ENCODE assay signal across 8 cellular contexts in the genomic region with DNA sequence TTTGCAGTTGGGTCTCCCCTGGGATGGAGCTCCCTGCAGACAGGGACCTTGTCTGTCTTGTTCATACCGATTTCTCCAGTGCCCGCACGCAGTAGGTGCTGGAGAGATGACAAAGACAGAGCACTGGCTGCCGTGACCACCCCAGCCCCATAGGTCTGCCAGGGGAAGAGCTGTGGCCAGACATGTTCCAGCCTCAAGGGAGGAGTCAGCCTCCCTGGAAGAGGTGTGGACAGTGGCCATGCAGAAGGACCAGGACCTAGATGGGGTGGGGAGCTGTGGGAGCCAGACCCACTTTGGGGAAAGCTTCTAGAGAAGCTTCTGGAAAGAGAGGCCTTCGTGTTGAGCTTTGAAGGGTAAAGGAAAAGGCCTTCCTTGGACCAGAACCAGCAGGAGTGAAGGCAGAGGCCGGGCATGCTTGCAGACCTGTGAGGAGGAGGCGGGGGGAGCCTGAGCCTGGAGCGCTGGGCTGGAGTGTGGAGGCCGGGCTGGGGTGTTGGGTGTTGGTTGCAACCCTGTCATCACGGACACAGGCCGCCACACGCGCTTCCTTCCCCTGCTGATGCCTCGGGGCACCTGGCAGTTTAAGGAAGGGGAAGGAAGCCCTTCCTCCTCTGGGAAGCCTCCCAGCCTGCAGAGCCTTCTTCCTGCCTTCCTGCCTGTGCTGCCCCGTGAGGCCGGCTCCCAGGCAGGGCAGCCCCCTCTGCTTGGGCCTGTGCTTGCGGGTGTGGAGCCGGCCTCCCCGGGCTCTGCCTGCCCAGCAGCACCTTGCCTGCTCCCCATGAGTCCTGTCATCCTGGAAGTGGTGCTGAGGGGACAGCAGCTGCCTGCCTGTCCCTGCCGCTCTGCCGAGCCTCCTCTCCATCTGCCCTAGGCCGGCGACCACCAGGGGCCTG. TPM values are rescaled to one million over a fixed set of nuclear protein-coding genes. Genes with fewer than 3 reads are reported as not detected.
DNase-seq lines count a peak whose midpoint lies in the region; ATAC-seq and TF ChIP-seq lines count a peak whose summit lies in the region.

No MANE protein-coding gene starts in this region.

- no peak for TF ChIP-seq POLR2A in NB4 (IDR thresholded peaks at IDR 0.05; ENCODE audit: extremely low read depth, insufficient read length)

- no peaks in the 10 kb centered on the region for H3K4me1 Mint-ChIP-seq in Caco-2 (ENCODE audit: low read depth, unreplicated experiment)
- peaks cover 36 to 46% of the 10 kb centered on the region in 2 donors for H3K4me1 Mint-ChIP-seq in effector memory CD8-positive, alpha-beta T cell (ENCODE audit: low read depth in 2 of 2)
- H3K4me1 Mint-ChIP-seq in natural killer cell treated with Interleukin-12 subunit alpha and Interleukin-12 subunit beta and Interleukin-15 and Interleukin-18, amount 100 ng/mL, for 72 hours (ENCODE audit: low read depth in 2 of 2), result peaks cover 26 to 46% of the 10 kb centered on the region in 2 donors

- in situ Hi-C loops in HAP-1 (cut with MboI; ENCODE audit: low sequenced_read_pairs), result no loop called here

- H3K27me3 ChIP-seq in Caco-2 (replicated peaks; ENCODE audit: control insufficient read depth, insufficient read depth, low read length) (no peaks in the 10 kb centered on the region), HAP-1 (ENCODE audit: low read depth) (no peaks in the 10 kb centered on the region)

- H3K9me3 ChIP-seq in Caco-2, result no peaks in the 10 kb centered on the region
- H3K9me3 ChIP-seq in HAP-1, result no peaks in the 10 kb centered on the region

- no peak overlapping the region for H3K4me3 Mint-ChIP-seq in Caco-2 (ENCODE audit: unreplicated experiment)
- H3K4me3 Mint-ChIP-seq in effector memory CD8-positive, alpha-beta T cell, result peak overlapping the region in 1 of 2 donors; percentile 55
- H3K4me3 Mint-ChIP-seq in natural killer cell treated with Interleukin-12 subunit alpha and Interleukin-12 subunit beta and Interleukin-15 and Interleukin-18, amount 100 ng/mL, for 72 hours, result no peak overlapping the region

- no peak for ATAC-seq in effector memory CD8-positive, alpha-beta T cell (replicated peaks)
- no peak for ATAC-seq in natural killer cell treated with Interleukin-12 subunit alpha and Interleukin-12 subunit beta and Interleukin-15 and Interleukin-18, amount 100 ng/mL, for 72 hours

- intact Hi-C loops in Caco-2 (cut with micrococcal nuclease; ENCODE audit: unreplicated experiment), result no loop called here

- CTCF ChIA-PET in Caco-2 (lab: Charles Lee), result no interaction called here

- POLR2A ChIA-PET in Caco-2 (lab: Charles Lee), result no interaction called here

- DNase-seq in Caco-2 (no peak), NB4 (ENCODE audit: low read depth) (peak; percentile 54), HAP-1 (ENCODE audit: low spot score in 2 of 2) (no peak), DMS114 treated with DMSO at 0.1 percent for 48 hours (lab: John Stamatoyannopoulos, UW; ENCODE audit: unreplicated experiment) (no peak), middle frontal gyrus (ENCODE audit: extremely low spot score, low spot score) (no peak)
- DNase-seq in effector memory CD8-positive, alpha-beta T cell, result no peak
- no peak for DNase-seq in natural killer cell treated with Interleukin-12 subunit alpha and Interleukin-12 subunit beta and Interleukin-15 and Interleukin-18, amount 100 ng/mL, for 72 hours (ENCODE audit: low spot score)
- no peak for DNase-seq in activated CD4-positive, alpha-beta T cell treated with anti-CD3 and anti-CD28 coated beads for 1 hour

- H3K9me3 Mint-ChIP-seq in Caco-2 (ENCODE audit: unreplicated experiment), result no peaks in the 10 kb centered on the region
- no peaks in the 10 kb centered on the region for H3K9me3 Mint-ChIP-seq in effector memory CD8-positive, alpha-beta T cell
- H3K9me3 Mint-ChIP-seq in natural killer cell treated with Interleukin-12 subunit alpha and Interleukin-12 subunit beta and Interleukin-15 and Interleukin-18, amount 100 ng/mL, for 72 hours, result no peaks in the 10 kb centered on the region

- H3K4me1 ChIP-seq in Caco-2 (peaks cover 4% of the 10 kb centered on the region), HAP-1 (peaks cover 6% of the 10 kb centered on the region; the same call in 1 of the 2 replicates)

- H3K27ac Mint-ChIP-seq in Caco-2 (ENCODE audit: unreplicated experiment), result peak overlapping the region; percentile 22
- peak overlapping the region; percentile 54 to 89 for H3K27ac Mint-ChIP-seq in effector memory CD8-positive, alpha-beta T cell
- peak overlapping the region; percentile 48 to 55 for H3K27ac Mint-ChIP-seq in natural killer cell treated with Interleukin-12 subunit alpha and Interleukin-12 subunit beta and Interleukin-15 and Interleukin-18, amount 100 ng/mL, for 72 hours

- TF ChIP-seq CTCF in Caco-2 (IDR thresholded peaks at IDR 0.05; ENCODE audit: insufficient read depth in 1 of 2, low read depth in 1 of 2, low read length in 1 of 2, severe bottlenecking in 1 of 2, unreplicated experiment in 1 of 2) (no peak), NB4 (IDR thresholded peaks at IDR 0.05; ENCODE audit: low read depth, low read length) (no peak)

- H3K36me3 ChIP-seq in Caco-2 (ENCODE audit: control insufficient read depth, insufficient read depth, low read length) (no peaks in the 10 kb centered on the region), HAP-1 (replicated peaks) (no peaks in the 10 kb centered on the region)

- H3K4me3 ChIP-seq in Caco-2 (ENCODE audit: low read depth, low read length) (no peak overlapping the region), NB4 (ENCODE audit: low read depth, low read length) (no peak overlapping the region), HAP-1 (no peak overlapping the region)

- H3K36me3 Mint-ChIP-seq in Caco-2 (ENCODE audit: insufficient read depth, unreplicated experiment), result peaks cover 10% of the 10 kb centered on the region
- H3K36me3 Mint-ChIP-seq in effector memory CD8-positive, alpha-beta T cell (ENCODE audit: insufficient read depth), result peaks cover 96% of the 10 kb centered on the region
- no peaks in the 10 kb centered on the region for H3K36me3 Mint-ChIP-seq in natural killer cell treated with Interleukin-12 subunit alpha and Interleukin-12 subunit beta and Interleukin-15 and Interleukin-18, amount 100 ng/mL, for 72 hours

- H3K27me3 Mint-ChIP-seq in Caco-2 (ENCODE audit: insufficient read depth, unreplicated experiment), result no peaks in the 10 kb centered on the region
- no peaks in the 10 kb centered on the region for H3K27me3 Mint-ChIP-seq in effector memory CD8-positive, alpha-beta T cell
- no peaks in the 10 kb centered on the region for H3K27me3 Mint-ChIP-seq in natural killer cell treated with Interleukin-12 subunit alpha and Interleukin-12 subunit beta and Interleukin-15 and Interleukin-18, amount 100 ng/mL, for 72 hours

- BruUV-seq in Caco-2 (replicated peaks; lab: Mats Ljungman, UMichigan), result no TSS peak

RNA-seq across cellular contexts. Expression of a gene that starts 12.3 kb away (rescaled TPM):
- total RNA-seq in Caco-2 (2022), result 11.7 and 12.7 TPM in 2 replicates
- 10 to 100 TPM; 46.5 to 58.0 TPM for total RNA-seq in natural killer cell treated with Interleukin-12 subunit alpha and Interleukin-12 subunit beta and Interleukin-15 and Interleukin-18, amount 100 ng/mL, for 72 hours
